In the genomic region with DNA sequence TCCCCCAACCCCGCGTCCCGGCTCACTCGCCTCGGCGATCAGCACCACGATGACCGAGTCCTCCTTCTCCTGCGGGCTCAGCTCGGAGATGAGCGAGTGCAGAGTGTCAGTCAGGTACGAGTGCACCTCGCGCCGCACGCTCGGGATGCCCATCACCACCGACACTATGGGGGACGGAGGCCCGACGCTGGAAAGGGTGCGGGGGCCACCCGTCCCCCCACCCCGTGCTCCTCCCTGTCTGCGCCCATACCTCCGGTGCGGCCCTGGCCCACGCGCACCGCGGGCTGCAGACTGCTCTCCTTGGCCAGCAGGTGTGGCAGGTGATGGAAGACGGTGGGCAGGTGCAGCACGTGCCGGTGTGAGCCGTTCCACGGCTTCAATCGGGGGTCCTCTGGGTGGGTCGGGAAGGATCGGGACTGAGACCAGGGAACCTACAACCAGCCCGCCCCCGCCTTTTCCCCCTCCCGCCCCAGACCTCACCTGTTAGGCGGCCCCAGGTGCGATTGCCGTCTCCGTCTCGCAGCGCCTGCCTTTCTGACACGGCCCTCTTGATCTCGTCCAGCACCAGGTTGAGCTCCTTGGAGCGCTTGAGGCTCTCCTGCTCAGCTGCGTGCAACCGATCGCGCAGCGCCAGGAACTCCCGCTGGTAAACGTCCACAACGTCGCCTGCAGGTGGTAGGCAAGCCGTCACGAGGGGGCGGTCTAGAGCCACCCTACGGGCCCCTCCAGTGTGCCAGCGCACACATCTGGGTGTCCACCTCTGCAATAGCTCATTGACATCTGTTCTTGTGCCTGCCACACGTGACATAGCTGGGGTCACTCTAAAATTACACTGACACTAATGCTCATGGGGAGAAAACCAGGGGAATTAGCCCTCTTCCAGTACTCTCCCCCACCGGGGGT, we compare ENCODE assay signal across 8 cellular contexts. TPM values are rescaled to one million over a fixed set of nuclear protein-coding genes. Genes with fewer than 3 reads are reported as not detected.
DNase-seq lines count a peak whose midpoint lies in the region; ATAC-seq and TF ChIP-seq lines count a peak whose summit lies in the region.
"Had no signal": no experiment of that assay in that cellular context is flagged by ENCODE, and none has a peak within 500 bp of the region (broad histone marks: within the 10 kb centered on the region; RNA-seq: fewer than 3 reads in every experiment).

No MANE protein-coding gene starts in this region.

- ATAC-seq in GM19438 (IDR thresholded peaks at IDR 0.05; ENCODE audit: low read depth, unreplicated experiment) (peak; percentile 33), psoas muscle (peak; percentile 40 to 77 (median 62)), HG03135 (IDR thresholded peaks at IDR 0.05; ENCODE audit: unreplicated experiment) (no peak), GM21515 (IDR thresholded peaks at IDR 0.05; ENCODE audit: unreplicated experiment) (no peak)

- no peaks in the 10 kb centered on the region for H3K9me3 ChIP-seq in psoas muscle

- peak; percentile 21 for DNase-seq in NCI-H1694 treated with DMSO at 0.1 percent for 48 hours (lab: John Stamatoyannopoulos, UW)
- peak; percentile 79 for DNase-seq in activated T-cell treated with anti-CD3 and anti-CD28 coated beads for 4 hours
- peak; percentile 35 for DNase-seq in fibroblast of peridontal ligament (ENCODE audit: extremely low read depth)
- DNase-seq in psoas muscle, result peak; percentile 81 to 93

- peaks cover 3 to 45% of the 10 kb centered on the region in 2 donors for H3K36me3 ChIP-seq in psoas muscle (ENCODE audit: insufficient read depth in 1 of 2, low read depth in 1 of 2)

- intact Hi-C loops in psoas muscle (cut with DNase I), result loop anchor here (2.0 to 10.0 kb wide), 5 partner anchors 56 to 293 kb away; a partner anchor contains a TSS

- H3K4me1 ChIP-seq in psoas muscle, result peaks cover 35% of the 10 kb centered on the region

- no peak overlapping the region for H3K27ac ChIP-seq in psoas muscle
- H3K27ac ChIP-seq: epithelial cell of prostate had no signal

- no peaks in the 10 kb centered on the region for H3K27me3 ChIP-seq in psoas muscle (ENCODE audit: insufficient read depth in 3 of 3, low read length in 2 of 3)

- peak; percentile 64 for TF ChIP-seq CTCF in psoas muscle (IDR thresholded peaks at IDR 0.05)

- no peak overlapping the region for H3K4me3 ChIP-seq in psoas muscle

- 57 to 71% (median 63%) methylated on average over 61 to 67 of the region's 67 CpGs for WGBS in psoas muscle, 3 donors

RNA-seq across cellular contexts. Expression of a gene that starts 5.1 kb away (rescaled TPM):
- 10 to 100 TPM; 29.3 to 58.4 (median 50.7) TPM for total RNA-seq in psoas muscle
- 100 to 1,000 TPM in 1 of 3 donors, 10 to 100 TPM in 2; 40.9 to 136 (median 63.4) TPM for polyA plus RNA-seq in psoas muscle

RNA-seq across cellular contexts. Expression of a gene that starts 7.8 kb away (rescaled TPM):
- 1 to 10 TPM; 1.7 to 6.7 (median 4.5) TPM for total RNA-seq in psoas muscle
- polyA plus RNA-seq in psoas muscle, result 1 to 10 TPM; 1.5 to 2.2 (median 2.1) TPM

RNA-seq across cellular contexts. Expression of a gene that starts 19.1 kb away (rescaled TPM):
- total RNA-seq in psoas muscle, result 1,000 to 10,000 TPM in 1 of 4 donors, 100 to 1,000 TPM in 3; 688 to 1,199 (median 831) TPM
- polyA plus RNA-seq in psoas muscle, result 100 to 1,000 TPM; 463 to 917 (median 671) TPM

RNA-seq across cellular contexts. Expression of a gene that starts 57.1 kb away (rescaled TPM):
- 1 to 10 TPM; 2.1 to 7.9 (median 5.1) TPM for total RNA-seq in psoas muscle
- 10 to 100 TPM; 20.4 to 30.4 (median 25.0) TPM for polyA plus RNA-seq in psoas muscle

Comparison
In these comparisons a context has a peak if more than half of its experiments do, and no peak if none do; other contexts are left out.
1. ATAC-seq: peak in GM19438 (single experiment) and psoas muscle (4 of 4); none in HG03135 (single experiment) and GM21515 (single experiment).
2. DNase-seq: peak in every context shown above with its lines; median percentile 87 in psoas muscle; 79 in activated T-cell treated with anti-CD3 and anti-CD28 coated beads for 4 hours; 35 in fibroblast of peridontal ligament; 21 in NCI-H1694 treated with DMSO at 0.1 percent for 48 hours.